ENCODE assay signal across 10 cellular contexts in the genomic region with DNA sequence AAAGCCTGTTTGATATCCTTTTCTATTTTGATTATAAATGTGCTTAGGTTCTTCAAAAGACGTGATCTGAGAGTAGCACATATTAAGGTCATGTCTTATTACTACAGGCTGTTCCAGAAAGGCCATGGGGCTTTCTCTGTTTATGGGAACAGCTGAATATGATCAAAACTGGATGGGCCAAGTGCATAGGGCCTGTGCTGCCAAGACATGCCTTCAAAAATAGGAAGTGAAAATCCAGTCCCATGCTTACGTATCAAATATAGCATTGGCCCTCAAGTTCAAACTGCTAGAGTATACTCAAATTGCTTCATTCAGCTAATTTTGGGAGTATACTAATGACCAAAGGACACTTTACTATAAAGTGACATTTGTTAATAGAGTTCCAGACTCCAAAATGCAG. TPM values are rescaled to one million over a fixed set of nuclear protein-coding genes. Genes with fewer than 3 reads are reported as not detected.
DNase-seq lines count a peak whose midpoint lies in the region; ATAC-seq, FAIRE-seq and TF ChIP-seq lines count a peak whose summit lies in the region.
"Had no signal": no experiment of that assay in that cellular context is flagged by ENCODE, and none has a peak within 500 bp of the region (broad histone marks: within the 10 kb centered on the region; RNA-seq: fewer than 3 reads in every experiment).

No MANE protein-coding gene starts in this region.

- ATAC-seq in GM18909 (IDR thresholded peaks at IDR 0.05; ENCODE audit: poor library complexity, unreplicated experiment) (peak; percentile 82), HG02642 (IDR thresholded peaks at IDR 0.05; ENCODE audit: poor library complexity, unreplicated experiment) (peak; percentile 79), naive B cell (ENCODE audit: low read depth in 2 of 2) (peak; percentile 57 to 72), GM19023 (IDR thresholded peaks at IDR 0.05; ENCODE audit: unreplicated experiment) (no peak), GM19455 (IDR thresholded peaks at IDR 0.05; ENCODE audit: unreplicated experiment) (no peak)

- H3K4me3 Mint-ChIP-seq in naive B cell, result no peak overlapping the region
- no peak overlapping the region for H3K4me3 Mint-ChIP-seq in mesothelial cell of epicardium
- H3K4me3 Mint-ChIP-seq: activated CD4-positive, alpha-beta T cell treated with anti-CD3 and anti-CD28 coated beads, Interleukin-2, amount 10 ng/mL, durations not matched to agents 24 days and 14 days had no signal

- H3K4me2 ChIP-seq in MM.1S (ENCODE audit: low read depth, low read length), result no peak overlapping the region

- H3K27me3 ChIP-seq in MM.1S (replicated peaks; ENCODE audit: insufficient read depth, low read length), result no peaks in the 10 kb centered on the region

- H3K9me3 Mint-ChIP-seq in naive B cell (peaks cover 0 to 14% (median 2%) of the 10 kb centered on the region in 7 donors), mesothelial cell of epicardium (peaks cover 34% of the 10 kb centered on the region)
- H3K9me3 Mint-ChIP-seq: activated CD4-positive, alpha-beta T cell treated with anti-CD3 and anti-CD28 coated beads, Interleukin-2, amount 10 ng/mL, durations not matched to agents 24 days and 14 days had no signal

- H3K79me2 ChIP-seq in MM.1S (ENCODE audit: low read length), result no peaks in the 10 kb centered on the region

- H4K20me1 ChIP-seq in MM.1S (ENCODE audit: insufficient read depth, low read length), result no peaks in the 10 kb centered on the region

- H3K27ac Mint-ChIP-seq in naive B cell (no peak overlapping the region), mesothelial cell of epicardium (no peak overlapping the region)
- H3K27ac Mint-ChIP-seq: activated CD4-positive, alpha-beta T cell treated with anti-CD3 and anti-CD28 coated beads, Interleukin-2, amount 10 ng/mL, durations not matched to agents 24 days and 14 days had no signal

- H3F3A ChIP-seq in MM.1S (ENCODE audit: insufficient read depth, low read length), result no peaks in the 10 kb centered on the region

- H3K9ac ChIP-seq in MM.1S (ENCODE audit: low read length), result no peak overlapping the region

- no peak for TF ChIP-seq POLR2A in H54 (IDR thresholded peaks at IDR 0.05; ENCODE audit: low read depth, low read length)

- no peak overlapping the region; the same call in 1 of the 2 replicates for H3K27ac ChIP-seq in MM.1S (ENCODE audit: low read length)

- no peaks in the 10 kb centered on the region for H3K36me3 ChIP-seq in MM.1S (replicated peaks; ENCODE audit: insufficient read depth, low read length)

- H3K36me3 Mint-ChIP-seq in naive B cell (peaks cover 0 to 7% of the 10 kb centered on the region in 2 donors), mesothelial cell of epicardium (peaks cover 12% of the 10 kb centered on the region)

- DNase-seq in MM.1S, result peak; percentile 42
- no peak for DNase-seq in naive B cell
- DNase-seq in mesothelial cell of epicardium (ENCODE audit: low spot score in 2 of 2, unreplicated experiment in 2 of 2), result no peak
- no peak for DNase-seq in H54 (ENCODE audit: insufficient read length, low spot score)
- DNase-seq: activated CD4-positive, alpha-beta T cell treated with anti-CD3 and anti-CD28 coated beads, Interleukin-2, amount 10 ng/mL, durations not matched to agents 24 days and 14 days; NCI-H1417 treated with DMSO at 0.1 percent for 48 hours had no signal

- H3K9me3 ChIP-seq in MM.1S (replicated peaks; ENCODE audit: insufficient read depth, low read length), result no peaks in the 10 kb centered on the region

- H3K4me1 Mint-ChIP-seq in naive B cell, result no peaks in the 10 kb centered on the region
- H3K4me1 Mint-ChIP-seq in mesothelial cell of epicardium, result peaks cover 4% of the 10 kb centered on the region
- H3K4me1 Mint-ChIP-seq: activated CD4-positive, alpha-beta T cell treated with anti-CD3 and anti-CD28 coated beads, Interleukin-2, amount 10 ng/mL, durations not matched to agents 24 days and 14 days had no signal

- peaks cover 5% of the 10 kb centered on the region; the same call in 1 of the 2 replicates for H3K4me1 ChIP-seq in MM.1S (ENCODE audit: low read length)

- no peak overlapping the region for H2AFZ ChIP-seq in MM.1S (ENCODE audit: low read length)

- H3K4me3 ChIP-seq in MM.1S (ENCODE audit: low read length), result no peak overlapping the region

- H3K27me3 Mint-ChIP-seq in naive B cell (no peaks in the 10 kb centered on the region), mesothelial cell of epicardium (ENCODE audit: low read depth) (no peaks in the 10 kb centered on the region)

- TF ChIP-seq CTCF in MM.1S (IDR thresholded peaks at IDR 0.05; ENCODE audit: low read length) (no peak), mesothelial cell of epicardium (IDR thresholded peaks at IDR 0.05; ENCODE audit: unreplicated experiment) (no peak)

- no peaks in the 10 kb centered on the region for H3K9me2 ChIP-seq in MM.1S (replicated peaks; ENCODE audit: insufficient read depth, low read length)

- no peak for FAIRE-seq in H54 (lab: Jason Lieb, UNC)

RNA-seq across cellular contexts. Expression of a gene that starts 24.1 kb away (rescaled TPM):
- polyA plus RNA-seq in naive B cell (ENCODE audit: low read depth in 6 of 6), result not detected
- not detected in 3 replicates for total RNA-seq in mesothelial cell of epicardium
- total RNA-seq: activated CD4-positive, alpha-beta T cell treated with anti-CD3 and anti-CD28 coated beads, Interleukin-2, amount 10 ng/mL, durations not matched to agents 24 days and 14 days had no signal

RNA-seq across cellular contexts. Expression of a gene that starts 52.2 kb away (rescaled TPM):
- polyA plus RNA-seq in naive B cell (ENCODE audit: low read depth in 6 of 6), result not detected
- total RNA-seq in mesothelial cell of epicardium, result 42.0 to 49.9 TPM (median 46.3 TPM) in 3 replicates

Comparison
In these comparisons a context has a peak if more than half of its experiments do, and no peak if none do; other contexts are left out.
1. ATAC-seq: peak in GM18909 (single experiment), HG02642 (single experiment) and naive B cell (2 of 2); none in GM19023 (single experiment) and GM19455 (single experiment).